Comparison of ENCODE assay signal across 1 cellular context in the genomic region with DNA sequence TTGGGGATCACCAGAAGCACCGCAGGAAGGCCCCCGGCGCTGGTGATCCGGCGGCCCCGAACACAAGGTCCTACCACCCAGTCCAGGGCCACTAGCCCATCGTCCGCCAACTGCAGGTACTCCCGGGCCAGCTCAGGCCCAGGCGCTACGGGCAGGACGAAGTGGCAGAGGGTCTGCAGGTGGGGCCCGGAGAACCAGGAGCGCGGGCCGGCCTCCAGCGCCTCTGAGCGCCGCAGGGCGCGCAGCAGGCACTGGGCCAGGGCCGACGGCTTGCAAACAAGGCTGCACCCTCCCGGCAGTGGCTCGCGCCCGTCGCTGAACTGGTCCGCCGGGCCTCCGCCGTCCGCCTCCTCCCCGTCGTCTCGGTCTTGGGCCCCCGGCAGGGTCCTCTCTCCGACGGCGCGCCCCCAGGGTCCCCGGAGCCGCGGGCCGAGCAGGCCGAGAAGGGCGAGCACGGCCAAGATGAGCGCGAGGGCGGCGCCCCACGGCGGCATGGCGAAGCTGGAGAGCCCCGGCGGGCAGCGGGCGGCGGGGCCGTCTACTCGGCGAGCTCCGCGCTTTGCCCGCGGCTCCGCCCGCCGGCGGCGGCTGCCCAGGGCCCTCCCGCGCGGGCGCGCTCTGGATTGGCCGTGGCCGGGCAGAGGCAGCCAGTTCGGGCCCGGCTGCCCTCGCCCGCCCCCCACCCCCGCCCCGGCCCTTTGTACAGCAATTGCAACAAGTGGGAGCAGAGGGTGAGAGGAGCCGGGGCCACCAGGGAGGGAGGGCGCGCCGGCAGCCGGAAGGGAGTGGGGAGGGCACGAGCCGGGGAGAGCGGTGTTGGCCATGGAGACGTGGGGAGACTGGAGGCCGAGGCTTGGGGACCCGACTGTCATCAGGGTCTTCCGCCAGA.
TF ChIP-seq lines count a peak whose summit lies in the region.

Gene ABHD15, minus strand, starts transcription at position 565 of the 889 bp plus-strand sequence. Its CDS starts 71 bp downstream, at position 494.

TF ChIP-seq in HepG2, 621 proteins besides CTCF, POLR2A, EP300 and RAD21 (continued from another document and continues in another):
- TF ChIP-seq, protein P1, sequence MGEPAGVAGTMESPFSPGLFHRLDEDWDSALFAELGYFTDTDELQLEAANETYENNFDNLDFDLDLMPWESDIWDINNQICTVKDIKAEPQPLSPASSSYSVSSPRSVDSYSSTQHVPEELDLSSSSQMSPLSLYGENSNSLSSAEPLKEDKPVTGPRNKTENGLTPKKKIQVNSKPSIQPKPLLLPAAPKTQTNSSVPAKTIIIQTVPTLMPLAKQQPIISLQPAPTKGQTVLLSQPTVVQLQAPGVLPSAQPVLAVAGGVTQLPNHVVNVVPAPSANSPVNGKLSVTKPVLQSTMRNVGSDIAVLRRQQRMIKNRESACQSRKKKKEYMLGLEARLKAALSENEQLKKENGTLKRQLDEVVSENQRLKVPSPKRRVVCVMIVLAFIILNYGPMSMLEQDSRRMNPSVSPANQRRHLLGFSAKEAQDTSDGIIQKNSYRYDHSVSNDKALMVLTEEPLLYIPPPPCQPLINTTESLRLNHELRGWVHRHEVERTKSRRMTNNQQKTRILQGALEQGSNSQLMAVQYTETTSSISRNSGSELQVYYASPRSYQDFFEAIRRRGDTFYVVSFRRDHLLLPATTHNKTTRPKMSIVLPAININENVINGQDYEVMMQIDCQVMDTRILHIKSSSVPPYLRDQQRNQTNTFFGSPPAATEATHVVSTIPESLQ (CRISPR knock-in tag; conservative IDR thresholded peaks at IDR 0.05) = no peak
- TF ChIP-seq ZNF567 (CRISPR knock-in tag; IDR thresholded peaks at IDR 0.05; ENCODE audit: borderline replicate concordance) (no peak), ZHX1 (CRISPR knock-in tag; IDR thresholded peaks at IDR 0.05; ENCODE audit: low read depth) (no peak), MBNL3 (CRISPR knock-in tag; conservative IDR thresholded peaks at IDR 0.05) (no peak), YEATS2 (CRISPR knock-in tag; IDR thresholded peaks at IDR 0.05; ENCODE audit: borderline replicate concordance) (no peak), MIXL1 (CRISPR knock-in tag; IDR thresholded peaks at IDR 0.05) (no peak), ZNF121 (CRISPR knock-in tag; IDR thresholded peaks at IDR 0.05) (no peak; the same call in none of the 2 replicates), POGZ (CRISPR knock-in tag; IDR thresholded peaks at IDR 0.05) (no peak), RAD51 (IDR thresholded peaks at IDR 0.05; ENCODE audit: borderline replicate concordance) (no peak), NONO (IDR thresholded peaks at IDR 0.05) (no peak), NONO (CRISPR knock-in tag; conservative IDR thresholded peaks at IDR 0.05) (peak; percentile 36; the same call in 1 of the 2 replicates), ETV5 (CRISPR knock-in tag; IDR thresholded peaks at IDR 0.05; ENCODE audit: borderline replicate concordance) (no peak), ZNF460 (CRISPR knock-in tag; IDR thresholded peaks at IDR 0.05; ENCODE audit: borderline replicate concordance) (no peak), ZNF724P (CRISPR knock-in tag; IDR thresholded peaks at IDR 0.05; ENCODE audit: borderline replicate concordance) (no peak), KLF9 (CRISPR knock-in tag; IDR thresholded peaks at IDR 0.05; ENCODE audit: low read depth) (no peak), ZNF605 (CRISPR knock-in tag; IDR thresholded peaks at IDR 0.05) (0 out of 2 replicates have a peak, but pooled peaks have one; percentile 2), DPF2 (CRISPR knock-in tag; IDR thresholded peaks at IDR 0.05; ENCODE audit: borderline replicate concordance, low read depth) (no peak), ZNF557 (CRISPR knock-in tag; IDR thresholded peaks at IDR 0.05) (no peak), ELF4 (CRISPR knock-in tag; IDR thresholded peaks at IDR 0.05; ENCODE audit: borderline replicate concordance) (no peak), ZNF556 (CRISPR knock-in tag; IDR thresholded peaks at IDR 0.05; ENCODE audit: borderline replicate concordance) (no peak), ZNF607 (CRISPR knock-in tag; IDR thresholded peaks at IDR 0.05; ENCODE audit: borderline replicate concordance) (peak; percentile 58; the same call in 1 of the 2 replicates), NFE2L1 (CRISPR knock-in tag; IDR thresholded peaks at IDR 0.05; ENCODE audit: borderline replicate concordance) (no peak), ZNF501 (CRISPR knock-in tag; IDR thresholded peaks at IDR 0.05) (peak; percentile 76), MAFG (CRISPR knock-in tag; IDR thresholded peaks at IDR 0.05) (0 out of 2 replicates have a peak, but pooled peaks have one; percentile 38), TAF15 (IDR thresholded peaks at IDR 0.05; ENCODE audit: low read depth, low read length, poor library complexity, severe bottlenecking) (no peak), GATAD2A (CRISPR knock-in tag; IDR thresholded peaks at IDR 0.05) (no peak), ZNF737 (CRISPR knock-in tag; IDR thresholded peaks at IDR 0.05; ENCODE audit: borderline replicate concordance) (no peak), TRIM24 (CRISPR knock-in tag; IDR thresholded peaks at IDR 0.05) (no peak), NFYC (CRISPR knock-in tag; IDR thresholded peaks at IDR 0.05) (no peak), SRSF1 (optimal IDR thresholded peaks at IDR 0.05; ENCODE audit: low read depth, low read length) (no peak), MATR3 (CRISPR knock-in tag; IDR thresholded peaks at IDR 0.05) (no peak), SRF (IDR thresholded peaks at IDR 0.05; ENCODE audit: low read depth, low read length) (no peak), ZNF780A (CRISPR knock-in tag; IDR thresholded peaks at IDR 0.05) (no peak), MIER3 (CRISPR knock-in tag; IDR thresholded peaks at IDR 0.05; ENCODE audit: borderline replicate concordance) (no peak), ZNF552 (CRISPR knock-in tag; IDR thresholded peaks at IDR 0.05; ENCODE audit: borderline replicate concordance) (no peak), ZC3H13 (CRISPR knock-in tag; IDR thresholded peaks at IDR 0.05) (peak; percentile 60; the same call in 1 of the 2 replicates), ESRRA (CRISPR knock-in tag; IDR thresholded peaks at IDR 0.05; ENCODE audit: low read depth) (no peak), ZNF850 (CRISPR knock-in tag; conservative IDR thresholded peaks at IDR 0.05) (no peak), DMTF1 (CRISPR knock-in tag; IDR thresholded peaks at IDR 0.05) (no peak), GLMP (CRISPR knock-in tag; IDR thresholded peaks at IDR 0.05; ENCODE audit: borderline replicate concordance) (no peak), NRL (CRISPR knock-in tag; IDR thresholded peaks at IDR 0.05; ENCODE audit: borderline replicate concordance) (0 out of 2 replicates have a peak, but pooled peaks have one; percentile 66), CC2D1A (CRISPR knock-in tag; IDR thresholded peaks at IDR 0.05) (no peak)
- TF ChIP-seq, protein P2, sequence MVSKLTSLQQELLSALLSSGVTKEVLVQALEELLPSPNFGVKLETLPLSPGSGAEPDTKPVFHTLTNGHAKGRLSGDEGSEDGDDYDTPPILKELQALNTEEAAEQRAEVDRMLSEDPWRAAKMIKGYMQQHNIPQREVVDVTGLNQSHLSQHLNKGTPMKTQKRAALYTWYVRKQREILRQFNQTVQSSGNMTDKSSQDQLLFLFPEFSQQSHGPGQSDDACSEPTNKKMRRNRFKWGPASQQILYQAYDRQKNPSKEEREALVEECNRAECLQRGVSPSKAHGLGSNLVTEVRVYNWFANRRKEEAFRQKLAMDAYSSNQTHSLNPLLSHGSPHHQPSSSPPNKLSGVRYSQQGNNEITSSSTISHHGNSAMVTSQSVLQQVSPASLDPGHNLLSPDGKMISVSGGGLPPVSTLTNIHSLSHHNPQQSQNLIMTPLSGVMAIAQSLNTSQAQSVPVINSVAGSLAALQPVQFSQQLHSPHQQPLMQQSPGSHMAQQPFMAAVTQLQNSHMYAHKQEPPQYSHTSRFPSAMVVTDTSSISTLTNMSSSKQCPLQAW (CRISPR knock-in tag; IDR thresholded peaks at IDR 0.05) = no peak
- TF ChIP-seq, protein P3, sequence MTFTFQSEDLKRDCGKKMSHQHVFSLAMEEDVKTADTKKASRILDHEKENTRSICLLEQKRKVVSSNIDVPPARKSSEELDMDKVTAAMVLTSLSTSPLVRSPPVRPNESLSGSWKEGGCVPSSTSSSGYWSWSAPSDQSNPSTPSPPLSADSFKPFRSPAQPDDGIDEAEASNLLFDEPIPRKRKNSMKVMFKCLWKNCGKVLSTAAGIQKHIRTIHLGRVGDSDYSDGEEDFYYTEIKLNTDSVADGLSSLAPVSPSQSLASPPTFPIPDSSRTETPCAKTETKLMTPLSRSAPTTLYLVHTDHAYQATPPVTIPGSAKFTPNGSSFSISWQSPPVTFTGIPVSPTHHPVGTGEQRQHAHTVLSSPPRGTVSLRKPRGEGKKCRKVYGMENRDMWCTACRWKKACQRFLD (CRISPR knock-in tag; IDR thresholded peaks at IDR 0.05; ENCODE audit: borderline replicate concordance) = no peak
- TF ChIP-seq, protein P4, sequence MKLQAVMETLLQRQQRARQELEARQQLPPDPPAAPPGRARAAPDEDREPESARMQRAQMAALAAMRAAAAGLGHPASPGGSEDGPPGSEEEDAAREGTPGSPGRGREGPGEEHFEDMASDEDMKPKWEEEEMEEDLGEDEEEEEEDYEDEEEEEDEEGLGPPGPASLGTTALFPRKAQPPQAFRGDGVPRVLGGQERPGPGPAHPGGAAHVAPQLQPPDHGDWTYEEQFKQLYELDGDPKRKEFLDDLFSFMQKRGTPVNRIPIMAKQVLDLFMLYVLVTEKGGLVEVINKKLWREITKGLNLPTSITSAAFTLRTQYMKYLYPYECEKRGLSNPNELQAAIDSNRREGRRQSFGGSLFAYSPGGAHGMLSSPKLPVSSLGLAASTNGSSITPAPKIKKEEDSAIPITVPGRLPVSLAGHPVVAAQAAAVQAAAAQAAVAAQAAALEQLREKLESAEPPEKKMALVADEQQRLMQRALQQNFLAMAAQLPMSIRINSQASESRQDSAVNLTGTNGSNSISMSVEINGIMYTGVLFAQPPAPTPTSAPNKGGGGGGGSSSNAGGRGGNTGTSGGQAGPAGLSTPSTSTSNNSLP (IDR thresholded peaks at IDR 0.05; ENCODE audit: low read depth, low read length) = no peak
- TF ChIP-seq, protein P5, sequence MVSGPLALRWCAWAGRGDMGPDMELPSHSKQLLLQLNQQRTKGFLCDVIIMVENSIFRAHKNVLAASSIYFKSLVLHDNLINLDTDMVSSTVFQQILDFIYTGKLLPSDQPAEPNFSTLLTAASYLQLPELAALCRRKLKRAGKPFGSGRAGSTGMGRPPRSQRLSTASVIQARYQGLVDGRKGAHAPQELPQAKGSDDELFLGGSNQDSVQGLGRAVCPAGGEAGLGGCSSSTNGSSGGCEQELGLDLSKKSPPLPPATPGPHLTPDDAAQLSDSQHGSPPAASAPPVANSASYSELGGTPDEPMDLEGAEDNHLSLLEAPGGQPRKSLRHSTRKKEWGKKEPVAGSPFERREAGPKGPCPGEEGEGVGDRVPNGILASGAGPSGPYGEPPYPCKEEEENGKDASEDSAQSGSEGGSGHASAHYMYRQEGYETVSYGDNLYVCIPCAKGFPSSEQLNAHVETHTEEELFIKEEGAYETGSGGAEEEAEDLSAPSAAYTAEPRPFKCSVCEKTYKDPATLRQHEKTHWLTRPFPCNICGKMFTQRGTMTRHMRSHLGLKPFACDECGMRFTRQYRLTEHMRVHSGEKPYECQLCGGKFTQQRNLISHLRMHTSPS (CRISPR knock-in tag; IDR thresholded peaks at IDR 0.05; ENCODE audit: low read depth) = no peak; the same call in 1 of the 2 replicates
- TF ChIP-seq, protein P6, sequence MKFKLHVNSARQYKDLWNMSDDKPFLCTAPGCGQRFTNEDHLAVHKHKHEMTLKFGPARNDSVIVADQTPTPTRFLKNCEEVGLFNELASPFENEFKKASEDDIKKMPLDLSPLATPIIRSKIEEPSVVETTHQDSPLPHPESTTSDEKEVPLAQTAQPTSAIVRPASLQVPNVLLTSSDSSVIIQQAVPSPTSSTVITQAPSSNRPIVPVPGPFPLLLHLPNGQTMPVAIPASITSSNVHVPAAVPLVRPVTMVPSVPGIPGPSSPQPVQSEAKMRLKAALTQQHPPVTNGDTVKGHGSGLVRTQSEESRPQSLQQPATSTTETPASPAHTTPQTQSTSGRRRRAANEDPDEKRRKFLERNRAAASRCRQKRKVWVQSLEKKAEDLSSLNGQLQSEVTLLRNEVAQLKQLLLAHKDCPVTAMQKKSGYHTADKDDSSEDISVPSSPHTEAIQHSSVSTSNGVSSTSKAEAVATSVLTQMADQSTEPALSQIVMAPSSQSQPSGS (CRISPR knock-in tag; IDR thresholded peaks at IDR 0.05) = no peak
